ENCODE assay signal across 1 cellular context in genomic region chr12:31479516-31480210, GRCh38.
TF ChIP-seq lines count a peak whose summit lies in the region.

No MANE protein-coding gene starts in this region.

TF ChIP-seq in WTC11, 78 proteins besides CTCF, POLR2A, EP300 and RAD21 (continued from another document):
- TF ChIP-seq ZSCAN18 (CRISPR knock-in tag; IDR thresholded peaks at IDR 0.05) (no peak), FOXK1 (CRISPR knock-in tag; IDR thresholded peaks at IDR 0.05) (no peak)
